10 cellular contexts compared by ENCODE assay signal in genomic region chr4:1842993-1843448, GRCh38. TPM values are rescaled to one million over a fixed set of nuclear protein-coding genes. Genes with fewer than 3 reads are reported as not detected.
DNase-seq lines count a peak whose midpoint lies in the region; ATAC-seq and TF ChIP-seq lines count a peak whose summit lies in the region.
"Had no signal": no experiment of that assay in that cellular context is flagged by ENCODE, and none has a peak within 500 bp of the region (broad histone marks: within the 10 kb centered on the region; RNA-seq: fewer than 3 reads in every experiment).

No MANE protein-coding gene starts in this region.

- no peaks in the 10 kb centered on the region for H3K9me3 ChIP-seq in thyroid gland

- peak overlapping the region in 1 of 3 donors; percentile 33 for H3K27ac ChIP-seq in thyroid gland

- TF ChIP-seq CTCF in thyroid gland (IDR thresholded peaks at IDR 0.05): no peak

- intact Hi-C loops in left ventricle myocardium superior (cut with micrococcal nuclease) (no loop called here), thyroid gland (cut with DNase I) (no loop called here)

- TF ChIP-seq POLR2A in thyroid gland (IDR thresholded peaks at IDR 0.05): no peak

- DNase-seq in HS-5 (ENCODE audit: low read depth) (peak; percentile 82), astrocyte of the hippocampus (ENCODE audit: low read depth, low spot score) (peak; percentile 81), left ventricle myocardium superior (peak; percentile 67), thyroid gland (peak; percentile 31 to 36), Kasumi-1 (lab: John Stamatoyannopoulos, UW) (no peak)
- DNase-seq in stimulated activated CD4-positive, alpha-beta T cell treated with anti-CD3 and anti-CD28 coated beads, Interleukin-4, amount 100 ng/mL, for 1 hour: no peak
- no peak for DNase-seq in effector CD8-positive, alpha-beta T cell (lab: John Stamatoyannopoulos, UW)
- DNase-seq: activated CD4-positive, alpha-beta T cell treated with anti-CD3 and anti-CD28 coated beads for 4 hours; NCI-H1417 treated with DMSO at 0.1 percent for 48 hours; NCI-H526 treated with DMSO at 0.1 percent for 48 hours had no signal

- no peak overlapping the region for H3K4me3 ChIP-seq in thyroid gland (replicated peaks in 1 of 3)

- H3K36me3 ChIP-seq in thyroid gland: peaks cover 21 to 38% of the 10 kb centered on the region in 2 donors

- 62 to 82% methylated on average over 14 to 16 of the region's 17 CpGs for WGBS in thyroid gland, 2 donors

- H3K4me1 ChIP-seq in thyroid gland: peaks cover 11 to 14% of the 10 kb centered on the region in 2 donors

- no peaks in the 10 kb centered on the region for H3K27me3 ChIP-seq in thyroid gland

- ATAC-seq in left ventricle myocardium superior: peak; percentile 69

RNA-seq across cellular contexts. Expression of gene LETM1, which starts 12.9 kb away (rescaled TPM):
- total RNA-seq in left ventricle myocardium superior: 46.2 TPM
- total RNA-seq in thyroid gland: 10 to 100 TPM; 30.1 to 58.4 (median 49.0) TPM

RNA-seq across cellular contexts. Expression of gene NSD2, which starts 28.2 kb away (rescaled TPM):
- total RNA-seq in left ventricle myocardium superior: 45.3 TPM
- 10 to 100 TPM; 30.9 to 63.7 (median 40.3) TPM for total RNA-seq in thyroid gland

RNA-seq across cellular contexts. Expression of gene FGFR3, which starts 49.9 kb away (rescaled TPM):
- total RNA-seq in left ventricle myocardium superior (1.7 TPM), thyroid gland (1 to 10 TPM in 2 of 4 donors, under 1 TPM in 2; 0.78 to 5.1 (median 1.6) TPM)

Comparison
In these comparisons a context has a peak if more than half of its experiments do, and no peak if none do; other contexts are left out.
1. DNase-seq: peak in HS-5 (single experiment), astrocyte of the hippocampus (single experiment), left ventricle myocardium superior (single experiment) and thyroid gland (2 of 2); none in Kasumi-1 (0 of 2), stimulated activated CD4-positive, alpha-beta T cell treated with anti-CD3 and anti-CD28 coated beads, Interleukin-4, amount 100 ng/mL, for 1 hour (single experiment) and effector CD8-positive, alpha-beta T cell (single experiment).